21 cellular contexts compared by ENCODE assay signal in the genomic region with DNA sequence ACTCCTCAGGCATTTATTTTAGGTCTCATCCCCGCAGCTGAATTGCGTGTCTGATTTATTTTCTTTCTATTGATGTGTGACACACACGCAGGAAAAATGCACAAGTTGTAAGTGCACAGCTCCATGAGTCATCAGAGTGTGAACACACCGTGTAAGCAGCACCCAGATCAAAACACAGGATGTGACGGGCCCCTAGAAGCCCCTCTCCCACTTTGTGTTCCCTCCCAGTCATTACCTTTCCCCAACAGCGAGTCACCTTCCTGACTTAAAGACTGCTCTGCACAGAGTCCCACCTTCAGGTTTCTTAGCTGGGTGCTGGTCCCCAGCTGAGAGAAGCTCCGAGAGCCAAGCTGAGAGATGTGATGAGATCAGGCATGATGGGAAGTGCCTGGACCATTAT.
DNase-seq lines count a peak whose midpoint lies in the region; ATAC-seq lines count a peak whose summit lies in the region.
"Had no signal": no experiment of that assay in that cellular context is flagged by ENCODE, and none has a peak within 500 bp of the region (broad histone marks: within the 10 kb centered on the region; RNA-seq: fewer than 3 reads in every experiment).

No MANE protein-coding gene starts in this region.

- no peaks in the 10 kb centered on the region for H3K27me3 Mint-ChIP-seq in activated CD4-positive, alpha-beta memory T cell treated with anti-CD3 and anti-CD28 coated beads for 36 hours
- H3K27me3 Mint-ChIP-seq in activated CD4-positive, alpha-beta memory T cell treated with anti-CD3 and anti-CD28 coated beads, Interleukin-2, amount 10 ng/mL, durations not matched to agents 7 days and 5 days, result no peaks in the 10 kb centered on the region
- H3K27me3 Mint-ChIP-seq: B cell had no signal

- H3K27ac Mint-ChIP-seq in activated CD4-positive, alpha-beta memory T cell treated with anti-CD3 and anti-CD28 coated beads for 36 hours, result no peak overlapping the region
- H3K27ac Mint-ChIP-seq in activated CD4-positive, alpha-beta memory T cell treated with anti-CD3 and anti-CD28 coated beads, Interleukin-2, amount 10 ng/mL, durations not matched to agents 7 days and 5 days, result no peak overlapping the region
- H3K27ac Mint-ChIP-seq in activated naive CD4-positive, alpha-beta T cell treated with anti-CD3 and anti-CD28 coated beads, Interleukin-2, amount 50 U/mL, for 72 hours, result peak overlapping the region; percentile 73 to 86
- H3K27ac Mint-ChIP-seq: B cell, CD14-positive monocyte had no signal

- peak; percentile 74 to 89 for ATAC-seq in activated naive CD4-positive, alpha-beta T cell treated with anti-CD3 and anti-CD28 coated beads, Interleukin-2, amount 50 U/mL, for 72 hours
- no peak for ATAC-seq in HG03571 (IDR thresholded peaks at IDR 0.05; ENCODE audit: unreplicated experiment)
- ATAC-seq: A549 had no signal

- intact Hi-C loops in activated CD4-positive, alpha-beta memory T cell treated with anti-CD3 and anti-CD28 coated beads for 36 hours (cut with micrococcal nuclease), result no loop called here

- no peaks in the 10 kb centered on the region for H3K9me3 Mint-ChIP-seq in activated CD4-positive, alpha-beta memory T cell treated with anti-CD3 and anti-CD28 coated beads for 36 hours
- no peaks in the 10 kb centered on the region for H3K9me3 Mint-ChIP-seq in activated CD4-positive, alpha-beta memory T cell treated with anti-CD3 and anti-CD28 coated beads, Interleukin-2, amount 10 ng/mL, durations not matched to agents 7 days and 5 days
- H3K9me3 Mint-ChIP-seq in activated naive CD4-positive, alpha-beta T cell treated with anti-CD3 and anti-CD28 coated beads, Interleukin-2, amount 50 U/mL, for 72 hours, result peaks cover 4 to 14% of the 10 kb centered on the region in 2 donors
- H3K9me3 Mint-ChIP-seq: CD14-positive monocyte had no signal

- no peak overlapping the region for H3K4me3 Mint-ChIP-seq in activated CD4-positive, alpha-beta memory T cell treated with anti-CD3 and anti-CD28 coated beads for 36 hours
- H3K4me3 Mint-ChIP-seq in activated CD4-positive, alpha-beta memory T cell treated with anti-CD3 and anti-CD28 coated beads, Interleukin-2, amount 10 ng/mL, durations not matched to agents 7 days and 5 days, result no peak overlapping the region
- H3K4me3 Mint-ChIP-seq: B cell, CD14-positive monocyte had no signal

- CTCF ChIA-PET in activated CD4-positive, alpha-beta memory T cell treated with anti-CD3 and anti-CD28 coated beads for 36 hours (lab: Charles Lee), result interaction anchor here (1.7 kb wide), 1 partner anchor 75 kb away, joined by 4 read pairs; no protein-coding TSS in a partner anchor
- CTCF ChIA-PET in activated CD4-positive, alpha-beta memory T cell treated with anti-CD3 and anti-CD28 coated beads, Interleukin-2, amount 10 ng/mL, durations not matched to agents 7 days and 5 days (lab: Charles Lee), result no interaction called here

- POLR2A ChIA-PET in activated CD4-positive, alpha-beta memory T cell treated with anti-CD3 and anti-CD28 coated beads for 36 hours (lab: Charles Lee), result no interaction called here
- POLR2A ChIA-PET in activated CD4-positive, alpha-beta memory T cell treated with anti-CD3 and anti-CD28 coated beads, Interleukin-2, amount 10 ng/mL, durations not matched to agents 7 days and 5 days (lab: Charles Lee), result no interaction called here

- H3K4me1 Mint-ChIP-seq in activated CD4-positive, alpha-beta memory T cell treated with anti-CD3 and anti-CD28 coated beads for 36 hours (ENCODE audit: low read depth), result peaks cover 21% of the 10 kb centered on the region
- peaks cover 2% of the 10 kb centered on the region for H3K4me1 Mint-ChIP-seq in activated CD4-positive, alpha-beta memory T cell treated with anti-CD3 and anti-CD28 coated beads, Interleukin-2, amount 10 ng/mL, durations not matched to agents 7 days and 5 days

- DNase-seq in activated CD4-positive, alpha-beta memory T cell treated with anti-CD3 and anti-CD28 coated beads for 36 hours, result peak; percentile 31
- DNase-seq in activated CD4-positive, alpha-beta memory T cell treated with anti-CD3 and anti-CD28 coated beads, Interleukin-2, amount 10 ng/mL, durations not matched to agents 7 days and 5 days, result no peak
- DNase-seq in stimulated activated CD4-positive, alpha-beta T cell treated with anti-CD3 and anti-CD28 coated beads, Interleukin-12 subunit alpha, Interleukin-12 subunit beta, amount 100 ng/mL, for 4 hours, result peak; percentile 12
- DNase-seq in stimulated activated CD4-positive, alpha-beta T cell treated with anti-CD3 and anti-CD28 coated beads, Interleukin-2, amount 100 ng/mL, for 48 hours, result no peak
- peak in 1 of 2 donors; percentile 2 for DNase-seq in activated naive CD4-positive, alpha-beta T cell treated with anti-CD3 and anti-CD28 coated beads, Interleukin-2, amount 50 U/mL, for 72 hours (ENCODE audit: low spot score in 2 of 2)
- DNase-seq in stimulated activated CD4-positive, alpha-beta T cell treated with anti-CD3 and anti-CD28 coated beads, Interleukin-2, amount 100 ng/mL, for 4 hours (ENCODE audit: low read depth), result peak; percentile 22
- no peak for DNase-seq in NCI-H345 treated with DMSO at 0.1 percent for 48 hours (lab: John Stamatoyannopoulos, UW; ENCODE audit: unreplicated experiment)
- DNase-seq: GDM1, GM23248, KG1, NCI-H1092, NCI-H1436, NCI-H1930, NCI-H2227 treated with DMSO at 0.1 percent for 48 hours, NCI-H510A treated with DMSO at 0.1 percent for 48 hours, NCI-H748 treated with DMSO at 0.1 percent for 48 hours, PC-9 had no signal

- no peaks in the 10 kb centered on the region for H3K36me3 Mint-ChIP-seq in activated CD4-positive, alpha-beta memory T cell treated with anti-CD3 and anti-CD28 coated beads for 36 hours
- no peaks in the 10 kb centered on the region for H3K36me3 Mint-ChIP-seq in activated CD4-positive, alpha-beta memory T cell treated with anti-CD3 and anti-CD28 coated beads, Interleukin-2, amount 10 ng/mL, durations not matched to agents 7 days and 5 days (ENCODE audit: low read depth)
- H3K36me3 Mint-ChIP-seq in activated naive CD4-positive, alpha-beta T cell treated with anti-CD3 and anti-CD28 coated beads, Interleukin-2, amount 50 U/mL, for 72 hours, result peaks cover 6 to 12% of the 10 kb centered on the region in 2 donors
- H3K36me3 Mint-ChIP-seq: CD14-positive monocyte had no signal

Comparison
In these comparisons a context has a peak if more than half of its experiments do, and no peak if none do; other contexts are left out.
1. DNase-seq: peak in activated CD4-positive, alpha-beta memory T cell treated with anti-CD3 and anti-CD28 coated beads for 36 hours (single experiment), stimulated activated CD4-positive, alpha-beta T cell treated with anti-CD3 and anti-CD28 coated beads, Interleukin-12 subunit alpha, Interleukin-12 subunit beta, amount 100 ng/mL, for 4 hours (single experiment) and stimulated activated CD4-positive, alpha-beta T cell treated with anti-CD3 and anti-CD28 coated beads, Interleukin-2, amount 100 ng/mL, for 4 hours (single experiment); none in activated CD4-positive, alpha-beta memory T cell treated with anti-CD3 and anti-CD28 coated beads, Interleukin-2, amount 10 ng/mL, durations not matched to agents 7 days and 5 days (single experiment), stimulated activated CD4-positive, alpha-beta T cell treated with anti-CD3 and anti-CD28 coated beads, Interleukin-2, amount 100 ng/mL, for 48 hours (0 of 2) and NCI-H345 treated with DMSO at 0.1 percent for 48 hours (single experiment).
2. H3K27ac Mint-ChIP-seq: peak in activated naive CD4-positive, alpha-beta T cell treated with anti-CD3 and anti-CD28 coated beads, Interleukin-2, amount 50 U/mL, for 72 hours (2 of 2); none in activated CD4-positive, alpha-beta memory T cell treated with anti-CD3 and anti-CD28 coated beads for 36 hours (single experiment) and activated CD4-positive, alpha-beta memory T cell treated with anti-CD3 and anti-CD28 coated beads, Interleukin-2, amount 10 ng/mL, durations not matched to agents 7 days and 5 days (single experiment).